9 cellular contexts compared by ENCODE assay signal in the genomic region with DNA sequence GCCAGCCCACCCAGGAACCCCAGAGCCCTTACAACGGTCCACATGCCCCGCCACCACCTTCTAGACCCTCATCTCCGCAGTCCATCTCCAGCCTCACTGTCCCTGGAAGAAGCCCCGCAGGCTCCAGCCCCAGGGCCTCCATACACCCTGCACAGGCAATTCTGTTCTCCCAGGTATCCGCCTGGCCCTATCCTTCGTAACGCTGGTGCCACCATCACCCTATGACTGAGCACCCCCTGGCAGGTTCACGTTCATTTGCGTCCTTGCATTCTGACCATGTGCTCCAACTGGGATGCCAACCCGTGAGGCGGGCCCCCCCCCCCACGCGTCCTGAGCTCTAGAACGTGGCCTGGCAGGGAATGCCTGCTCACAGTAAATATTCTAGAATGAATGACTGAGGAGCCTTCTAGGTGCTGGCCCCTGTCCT. TPM values are rescaled to one million over a fixed set of nuclear protein-coding genes. Genes with fewer than 3 reads are reported as not detected.
A peak's percentile ranks its signal among the peaks of the same experiment; 100 is the strongest.
DNase-seq lines count a peak whose midpoint lies in the region; ATAC-seq, FAIRE-seq and TF ChIP-seq lines count a peak whose summit lies in the region.
"Had no signal": no experiment of that assay in that cellular context is flagged by ENCODE, and none has a peak within 500 bp of the region (broad histone marks: within the 10 kb centered on the region; RNA-seq: fewer than 3 reads in every experiment).

No MANE protein-coding gene starts in this region.

- DNase-seq in AG04449 (ENCODE audit: low read depth, low spot score) (no peak), bronchial epithelial cell (ENCODE audit: low read depth) (no peak), naive B cell (no peak), activated gamma-delta T cell treated with Interleukin-2 at 50 U/mL for 16 hours (no peak)

- POLR2A ChIA-PET in AG04449 (lab: Yijun Ruan, JAX) = interaction anchor here (0.6 kb wide), 1 partner anchor 793 kb away, joined by 4 read pairs; no protein-coding TSS in a partner anchor

- H3K27ac Mint-ChIP-seq in naive B cell = peak overlapping the region; percentile 80 to 95 (median 89)

- H3K4me3 ChIP-seq in AG04449 (ENCODE audit: low read depth, low read length) (peak overlapping the region; percentile 52), KMS-11 (IDR thresholded peaks at IDR 0.05; ENCODE audit: insufficient read depth, low read depth, low read length) (no peak overlapping the region), bronchial epithelial cell (ENCODE audit: low read depth, low read length) (peak overlapping the region; percentile 69)

- no peaks in the 10 kb centered on the region for H3K36me3 ChIP-seq in KMS-11 (ENCODE audit: insufficient read depth)
- peaks cover 1% of the 10 kb centered on the region for H3K36me3 ChIP-seq in bronchial epithelial cell (ENCODE audit: control insufficient read depth, insufficient read depth, low read length)

- peaks cover 37% of the 10 kb centered on the region for H3K79me2 ChIP-seq in KMS-11 (ENCODE audit: insufficient read depth, low read depth)

- no peak for FAIRE-seq in bronchial epithelial cell (lab: Jason Lieb, UNC)
- FAIRE-seq: G401.6 had no signal

- ATAC-seq in naive B cell (ENCODE audit: low read depth in 2 of 2) = no peak
- no peak for ATAC-seq in HG02798 (IDR thresholded peaks at IDR 0.05; ENCODE audit: poor library complexity, unreplicated experiment)
- no peak for ATAC-seq in GM21717 (IDR thresholded peaks at IDR 0.05; ENCODE audit: unreplicated experiment)
- ATAC-seq in GM21786 (IDR thresholded peaks at IDR 0.05; ENCODE audit: unreplicated experiment) = no peak

- peaks cover 47 to 54% (median 47%) of the 10 kb centered on the region in 3 donors for H3K4me1 Mint-ChIP-seq in naive B cell

- peak overlapping the region; percentile 50 for H3K27ac ChIP-seq in KMS-11

- peak overlapping the region; percentile 55 for H2AFZ ChIP-seq in KMS-11 (ENCODE audit: low read depth)

- TF ChIP-seq CTCF in AG04449 (IDR thresholded peaks at IDR 0.05; ENCODE audit: insufficient read depth, low read length, missing control alignments) (no peak), KMS-11 (conservative IDR thresholded peaks at IDR 0.05; ENCODE audit: low read depth, low read length) (no peak), bronchial epithelial cell (IDR thresholded peaks at IDR 0.05; ENCODE audit: insufficient read depth, low read length, severe bottlenecking) (no peak)

- no peaks in the 10 kb centered on the region for H3K36me3 Mint-ChIP-seq in naive B cell

- H3K27me3 Mint-ChIP-seq in naive B cell = no peaks in the 10 kb centered on the region

- no peaks in the 10 kb centered on the region for H3K9me3 Mint-ChIP-seq in naive B cell

- H3K9ac ChIP-seq in KMS-11 = peak overlapping the region; percentile 53; the same call in 1 of the 2 replicates

- CTCF ChIA-PET in AG04449 (lab: Yijun Ruan, JAX) = no interaction called here

- H3K4me2 ChIP-seq in KMS-11 = peak overlapping the region; percentile 42; the same call in 1 of the 2 replicates

- no peaks in the 10 kb centered on the region for H3K27me3 ChIP-seq in KMS-11 (ENCODE audit: insufficient read depth, low read depth)
- no peaks in the 10 kb centered on the region for H3K27me3 ChIP-seq in bronchial epithelial cell (ENCODE audit: control insufficient read depth, insufficient read depth, low read length)

- no peaks in the 10 kb centered on the region for H4K20me1 ChIP-seq in KMS-11 (ENCODE audit: insufficient read depth)

- H3K4me3 Mint-ChIP-seq in naive B cell = peak overlapping the region; percentile 77 to 94 (median 86)

- peaks cover 10% of the 10 kb centered on the region for H3K4me1 ChIP-seq in KMS-11 (ENCODE audit: low read depth, poor library complexity, severe bottlenecking)

RNA-seq across cellular contexts. Expression of a gene that starts 0.7 kb away (rescaled TPM):
- 6.6 and 7.4 TPM in 2 replicates for total RNA-seq in bronchial epithelial cell
- polyA plus RNA-seq in naive B cell (ENCODE audit: low read depth in 6 of 6) = 10 to 100 TPM in 4 of 6 donors, 1 to 10 TPM in 2; 4.1 to 20.8 (median 12.1) TPM

RNA-seq across cellular contexts. Expression of a gene that starts 50.1 kb away (rescaled TPM):
- total RNA-seq in bronchial epithelial cell = 2,139 and 3,632 TPM in 2 replicates
- 1,000 to 10,000 TPM in 5 of 6 donors, 100 to 1,000 TPM in 1; 741 to 1,939 (median 1,380) TPM for polyA plus RNA-seq in naive B cell (ENCODE audit: low read depth in 6 of 6)
